Comparison of ENCODE assay signal across 1 cellular context in the genomic region with DNA sequence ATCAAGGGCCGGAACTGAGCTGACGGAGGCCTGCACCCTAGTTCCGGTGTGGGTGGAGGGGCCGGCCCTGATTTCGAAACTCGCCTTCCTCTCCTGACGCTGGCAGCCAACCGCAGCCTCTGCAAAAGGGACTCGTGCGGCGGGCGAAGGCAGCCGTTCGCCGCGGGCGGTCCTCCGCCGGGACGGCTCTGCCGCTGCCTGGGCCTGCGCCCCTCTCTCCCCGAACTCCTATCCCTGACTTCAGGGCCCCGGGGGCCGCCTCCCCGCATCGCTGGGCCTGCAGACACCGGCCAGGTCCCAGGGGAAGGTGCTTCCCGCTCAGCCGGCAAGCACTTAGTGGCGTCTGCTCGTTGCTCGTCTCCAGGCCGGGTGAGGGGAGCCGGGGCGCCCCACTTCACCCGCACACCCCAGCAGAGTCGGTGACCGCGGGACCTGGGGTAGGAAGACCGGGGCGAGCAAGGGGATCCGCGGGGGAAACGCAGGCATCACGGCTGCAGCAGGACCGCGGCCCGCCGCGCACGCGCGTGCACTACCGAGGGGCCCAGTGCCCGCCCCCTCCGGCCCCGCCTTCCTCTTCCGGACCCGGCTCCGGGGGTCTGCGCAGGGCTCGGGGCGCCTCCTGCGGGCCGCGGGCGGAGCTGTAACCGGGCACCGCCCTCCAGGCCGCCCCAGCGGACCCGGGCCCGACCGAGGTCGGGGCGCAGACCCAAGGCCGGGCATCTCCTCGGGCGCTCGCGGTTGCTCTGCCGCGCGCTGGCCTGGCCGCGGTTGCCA.
A peak's percentile ranks its signal among the peaks of the same experiment; 100 is the strongest.
TF ChIP-seq lines count a peak whose summit lies in the region.

No MANE protein-coding gene starts in this region.

TF ChIP-seq in HepG2, 621 proteins besides CTCF, POLR2A, EP300 and RAD21 (continued from another document and continues in another):
- no peak for TF ChIP-seq USF2 (IDR thresholded peaks at IDR 0.05; ENCODE audit: low read depth, low read length)
- no peak for TF ChIP-seq USF2 (CRISPR knock-in tag; IDR thresholded peaks at IDR 0.05; ENCODE audit: borderline replicate concordance)
- peak; percentile 66 for TF ChIP-seq ZNF761 (CRISPR knock-in tag; conservative IDR thresholded peaks at IDR 0.05)
- TF ChIP-seq ZNF747 (CRISPR knock-in tag; IDR thresholded peaks at IDR 0.05; ENCODE audit: borderline replicate concordance): peak; percentile 51; the same call in 1 of the 2 replicates
- TF ChIP-seq ZNF513 (CRISPR knock-in tag; conservative IDR thresholded peaks at IDR 0.05): no peak
- TF ChIP-seq, protein P1, sequence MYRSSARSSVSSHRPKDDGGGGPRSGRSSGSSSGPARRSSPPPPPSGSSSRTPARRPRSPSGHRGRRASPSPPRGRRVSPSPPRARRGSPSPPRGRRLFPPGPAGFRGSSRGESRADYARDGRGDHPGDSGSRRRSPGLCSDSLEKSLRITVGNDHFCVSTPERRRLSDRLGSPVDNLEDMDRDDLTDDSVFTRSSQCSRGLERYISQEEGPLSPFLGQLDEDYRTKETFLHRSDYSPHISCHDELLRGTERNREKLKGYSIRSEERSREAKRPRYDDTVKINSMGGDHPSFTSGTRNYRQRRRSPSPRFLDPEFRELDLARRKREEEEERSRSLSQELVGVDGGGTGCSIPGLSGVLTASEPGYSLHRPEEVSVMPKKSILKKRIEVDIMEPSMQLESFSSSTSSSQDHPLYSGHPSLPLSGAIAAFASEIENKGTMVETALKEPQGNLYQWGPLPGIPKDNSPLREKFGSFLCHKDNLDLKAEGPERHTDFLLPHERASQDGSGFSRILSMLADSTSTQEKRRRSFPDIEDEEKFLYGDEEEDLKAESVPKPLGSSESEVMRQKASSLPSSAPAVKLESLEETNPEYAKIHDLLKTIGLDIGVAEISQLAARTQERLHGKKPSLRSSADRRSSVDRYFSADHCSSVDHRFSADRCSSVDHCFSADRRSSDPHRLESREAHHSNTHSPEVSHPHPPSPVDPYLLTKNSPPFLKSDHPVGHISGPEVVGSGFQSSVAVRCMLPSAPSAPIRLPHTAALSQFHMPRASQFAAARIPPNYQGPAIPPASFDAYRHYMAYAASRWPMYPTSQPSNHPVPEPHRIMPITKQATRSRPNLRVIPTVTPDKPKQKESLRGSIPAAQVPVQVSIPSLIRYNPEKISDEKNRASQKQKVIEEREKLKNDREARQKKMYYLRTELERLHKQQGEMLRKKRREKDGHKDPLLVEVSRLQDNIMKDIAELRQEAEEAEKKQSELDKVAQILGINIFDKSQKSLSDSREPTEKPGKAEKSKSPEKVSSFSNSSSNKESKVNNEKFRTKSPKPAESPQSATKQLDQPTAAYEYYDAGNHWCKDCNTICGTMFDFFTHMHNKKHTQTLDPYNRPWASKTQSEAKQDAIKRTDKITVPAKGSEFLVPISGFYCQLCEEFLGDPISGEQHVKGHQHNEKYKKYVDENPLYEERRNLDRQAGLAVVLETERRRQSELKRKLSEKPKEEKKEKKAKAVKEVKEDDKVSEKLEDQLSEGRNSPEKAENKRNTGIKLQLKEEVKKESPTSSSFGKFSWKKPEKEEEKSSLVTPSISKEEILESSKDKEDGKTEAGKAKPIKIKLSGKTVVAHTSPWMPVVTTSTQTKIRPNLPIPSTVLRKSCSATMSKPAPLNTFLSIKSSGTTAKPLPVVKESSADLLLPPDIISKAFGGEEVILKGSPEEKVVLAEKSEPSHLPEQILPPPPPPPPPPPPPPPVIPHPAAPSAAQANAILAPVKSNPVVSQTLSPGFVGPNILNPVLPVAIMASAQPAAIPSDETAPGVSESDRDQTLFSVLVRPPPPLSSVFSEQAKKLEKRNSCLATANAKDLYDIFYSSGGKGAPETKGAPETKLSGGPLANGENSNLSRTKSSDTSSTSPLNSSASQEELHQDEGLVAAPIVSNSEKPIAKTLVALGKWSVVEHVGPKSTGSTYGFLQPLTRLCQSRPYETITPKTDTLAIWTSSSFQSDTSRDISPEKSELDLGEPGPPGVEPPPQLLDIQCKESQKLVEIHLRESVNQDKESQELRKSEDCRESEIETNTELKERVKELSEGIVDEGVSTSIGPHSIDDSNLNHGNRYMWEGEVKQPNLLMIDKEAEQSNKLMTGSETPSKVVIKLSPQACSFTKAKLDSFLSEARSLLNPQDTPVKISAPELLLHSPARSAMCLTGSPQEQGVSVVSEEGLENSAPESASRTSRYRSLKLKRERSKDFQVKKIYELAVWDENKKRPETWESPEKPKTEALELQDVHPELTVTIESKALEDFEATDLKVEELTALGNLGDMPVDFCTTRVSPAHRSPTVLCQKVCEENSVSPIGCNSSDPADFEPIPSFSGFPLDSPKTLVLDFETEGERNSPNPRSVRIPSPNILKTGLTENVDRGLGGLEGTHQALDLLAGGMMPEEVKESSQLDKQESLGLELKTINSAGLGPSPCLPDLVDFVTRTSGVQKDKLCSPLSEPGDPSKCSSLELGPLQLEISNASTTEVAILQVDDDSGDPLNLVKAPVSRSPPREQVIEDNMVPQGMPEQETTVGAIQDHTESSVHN (CRISPR knock-in tag; IDR thresholded peaks at IDR 0.05): peak; percentile 56; the same call in 1 of the 2 replicates
- TF ChIP-seq MIXL1 (CRISPR knock-in tag; IDR thresholded peaks at IDR 0.05): peak; percentile 66; the same call in 1 of the 2 replicates
- peak; percentile 87; the same call in 1 of the 2 replicates for TF ChIP-seq MYC (CRISPR knock-in tag; IDR thresholded peaks at IDR 0.05; ENCODE audit: borderline replicate concordance)
- TF ChIP-seq HNRNPK (IDR thresholded peaks at IDR 0.05; ENCODE audit: low read depth, low read length, poor library complexity, severe bottlenecking): peak; percentile 76
- TF ChIP-seq NCOR1 (IDR thresholded peaks at IDR 0.05; ENCODE audit: borderline replicate concordance, low read length): no peak
- no peak for TF ChIP-seq HOXA9 (CRISPR knock-in tag; IDR thresholded peaks at IDR 0.05; ENCODE audit: borderline replicate concordance)
- TF ChIP-seq, protein P2, sequence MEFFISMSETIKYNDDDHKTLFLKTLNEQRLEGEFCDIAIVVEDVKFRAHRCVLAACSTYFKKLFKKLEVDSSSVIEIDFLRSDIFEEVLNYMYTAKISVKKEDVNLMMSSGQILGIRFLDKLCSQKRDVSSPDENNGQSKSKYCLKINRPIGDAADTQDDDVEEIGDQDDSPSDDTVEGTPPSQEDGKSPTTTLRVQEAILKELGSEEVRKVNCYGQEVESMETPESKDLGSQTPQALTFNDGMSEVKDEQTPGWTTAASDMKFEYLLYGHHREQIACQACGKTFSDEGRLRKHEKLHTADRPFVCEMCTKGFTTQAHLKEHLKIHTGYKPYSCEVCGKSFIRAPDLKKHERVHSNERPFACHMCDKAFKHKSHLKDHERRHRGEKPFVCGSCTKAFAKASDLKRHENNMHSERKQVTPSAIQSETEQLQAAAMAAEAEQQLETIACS (CRISPR knock-in tag; IDR thresholded peaks at IDR 0.05): peak; percentile 82
- TF ChIP-seq ZNF383 (CRISPR knock-in tag; IDR thresholded peaks at IDR 0.05; ENCODE audit: borderline replicate concordance): peak; percentile 54; the same call in 1 of the 2 replicates
- TF ChIP-seq, protein P3, sequence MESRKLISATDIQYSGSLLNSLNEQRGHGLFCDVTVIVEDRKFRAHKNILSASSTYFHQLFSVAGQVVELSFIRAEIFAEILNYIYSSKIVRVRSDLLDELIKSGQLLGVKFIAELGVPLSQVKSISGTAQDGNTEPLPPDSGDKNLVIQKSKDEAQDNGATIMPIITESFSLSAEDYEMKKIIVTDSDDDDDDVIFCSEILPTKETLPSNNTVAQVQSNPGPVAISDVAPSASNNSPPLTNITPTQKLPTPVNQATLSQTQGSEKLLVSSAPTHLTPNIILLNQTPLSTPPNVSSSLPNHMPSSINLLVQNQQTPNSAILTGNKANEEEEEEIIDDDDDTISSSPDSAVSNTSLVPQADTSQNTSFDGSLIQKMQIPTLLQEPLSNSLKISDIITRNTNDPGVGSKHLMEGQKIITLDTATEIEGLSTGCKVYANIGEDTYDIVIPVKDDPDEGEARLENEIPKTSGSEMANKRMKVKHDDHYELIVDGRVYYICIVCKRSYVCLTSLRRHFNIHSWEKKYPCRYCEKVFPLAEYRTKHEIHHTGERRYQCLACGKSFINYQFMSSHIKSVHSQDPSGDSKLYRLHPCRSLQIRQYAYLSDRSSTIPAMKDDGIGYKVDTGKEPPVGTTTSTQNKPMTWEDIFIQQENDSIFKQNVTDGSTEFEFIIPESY (CRISPR knock-in tag; IDR thresholded peaks at IDR 0.05): no peak
- TF ChIP-seq ZNF576 (CRISPR knock-in tag; IDR thresholded peaks at IDR 0.05): no peak
- peak; percentile 77; the same call in 1 of the 2 replicates for TF ChIP-seq DMTF1 (CRISPR knock-in tag; IDR thresholded peaks at IDR 0.05)
- TF ChIP-seq ZMYM4 (CRISPR knock-in tag; IDR thresholded peaks at IDR 0.05): peak; percentile 41; the same call in 1 of the 2 replicates
- no peak for TF ChIP-seq SIX4 (CRISPR knock-in tag; IDR thresholded peaks at IDR 0.05)
- peak; percentile 96 for TF ChIP-seq ZNF670 (CRISPR knock-in tag; IDR thresholded peaks at IDR 0.05; ENCODE audit: borderline replicate concordance)
- no peak for TF ChIP-seq PRPF4 (IDR thresholded peaks at IDR 0.05; ENCODE audit: low read depth, low read length, poor library complexity, severe bottlenecking)
- no peak for TF ChIP-seq ONECUT2 (CRISPR knock-in tag; IDR thresholded peaks at IDR 0.05)
- TF ChIP-seq, protein P4, sequence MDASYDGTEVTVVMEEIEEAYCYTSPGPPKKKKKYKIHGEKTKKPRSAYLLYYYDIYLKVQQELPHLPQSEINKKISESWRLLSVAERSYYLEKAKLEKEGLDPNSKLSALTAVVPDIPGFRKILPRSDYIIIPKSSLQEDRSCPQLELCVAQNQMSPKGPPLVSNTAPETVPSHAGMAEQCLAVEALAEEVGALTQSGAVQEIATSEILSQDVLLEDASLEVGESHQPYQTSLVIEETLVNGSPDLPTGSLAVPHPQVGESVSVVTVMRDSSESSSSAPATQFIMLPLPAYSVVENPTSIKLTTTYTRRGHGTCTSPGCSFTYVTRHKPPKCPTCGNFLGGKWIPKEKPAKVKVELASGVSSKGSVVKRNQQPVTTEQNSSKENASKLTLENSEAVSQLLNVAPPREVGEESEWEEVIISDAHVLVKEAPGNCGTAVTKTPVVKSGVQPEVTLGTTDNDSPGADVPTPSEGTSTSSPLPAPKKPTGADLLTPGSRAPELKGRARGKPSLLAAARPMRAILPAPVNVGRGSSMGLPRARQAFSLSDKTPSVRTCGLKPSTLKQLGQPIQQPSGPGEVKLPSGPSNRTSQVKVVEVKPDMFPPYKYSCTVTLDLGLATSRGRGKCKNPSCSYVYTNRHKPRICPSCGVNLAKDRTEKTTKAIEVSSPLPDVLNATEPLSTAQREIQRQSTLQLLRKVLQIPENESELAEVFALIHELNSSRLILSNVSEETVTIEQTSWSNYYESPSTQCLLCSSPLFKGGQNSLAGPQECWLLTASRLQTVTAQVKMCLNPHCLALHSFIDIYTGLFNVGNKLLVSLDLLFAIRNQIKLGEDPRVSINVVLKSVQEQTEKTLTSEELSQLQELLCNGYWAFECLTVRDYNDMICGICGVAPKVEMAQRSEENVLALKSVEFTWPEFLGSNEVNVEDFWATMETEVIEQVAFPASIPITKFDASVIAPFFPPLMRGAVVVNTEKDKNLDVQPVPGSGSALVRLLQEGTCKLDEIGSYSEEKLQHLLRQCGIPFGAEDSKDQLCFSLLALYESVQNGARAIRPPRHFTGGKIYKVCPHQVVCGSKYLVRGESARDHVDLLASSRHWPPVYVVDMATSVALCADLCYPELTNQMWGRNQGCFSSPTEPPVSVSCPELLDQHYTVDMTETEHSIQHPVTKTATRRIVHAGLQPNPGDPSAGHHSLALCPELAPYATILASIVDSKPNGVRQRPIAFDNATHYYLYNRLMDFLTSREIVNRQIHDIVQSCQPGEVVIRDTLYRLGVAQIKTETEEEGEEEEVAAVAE (CRISPR knock-in tag; IDR thresholded peaks at IDR 0.05; ENCODE audit: borderline replicate concordance): no peak
- TF ChIP-seq FOSL2 (CRISPR knock-in tag; IDR thresholded peaks at IDR 0.05): no peak; the same call in 1 of the 2 replicates
